ENCODE assay signal across 8 cellular contexts in genomic region chr14:31926123-31926522, GRCh38.
A peak's percentile ranks its signal among the peaks of the same experiment; 100 is the strongest.
DNase-seq lines count a peak whose midpoint lies in the region; ATAC-seq and TF ChIP-seq lines count a peak whose summit lies in the region.

No MANE protein-coding gene starts in this region.

- no peaks in the 10 kb centered on the region for H3K36me3 Mint-ChIP-seq in chondrocyte (ENCODE audit: low read depth)

- H3K36me3 ChIP-seq in A673 (ENCODE audit: insufficient read depth, low read length, poor library complexity, severe bottlenecking), result no peaks in the 10 kb centered on the region
- no peaks in the 10 kb centered on the region for H3K36me3 ChIP-seq in OCI-LY1 (ENCODE audit: insufficient read depth, low read length)

- H4K20me1 ChIP-seq in OCI-LY1 (ENCODE audit: insufficient read depth, low read length), result no peaks in the 10 kb centered on the region

- peak; percentile 63 for DNase-seq in A673 (ENCODE audit: low spot score)
- peak; percentile 76 for DNase-seq in ELR (ENCODE audit: low read depth)
- DNase-seq in chondrocyte (ENCODE audit: low spot score), result no peak
- peak; percentile 28 for DNase-seq in myocyte (ENCODE audit: low read depth)
- no peak for DNase-seq in effector CD8-positive, alpha-beta T cell (lab: John Stamatoyannopoulos, UW)

- no peaks in the 10 kb centered on the region for H3K27me3 Mint-ChIP-seq in chondrocyte (ENCODE audit: low read depth)

- H3K4me3 Mint-ChIP-seq in chondrocyte (ENCODE audit: unreplicated experiment), result no peak overlapping the region

- POLR2A ChIA-PET in A673 (lab: Charles Lee; ENCODE audit: low non-redundant PET), result no interaction called here

- H3K9ac ChIP-seq in OCI-LY1 (ENCODE audit: low read length), result no peak overlapping the region

- H3K4me1 ChIP-seq in A673 (ENCODE audit: insufficient read depth, low read length, poor library complexity, severe bottlenecking) (peaks cover 11% of the 10 kb centered on the region), OCI-LY1 (ENCODE audit: insufficient read depth, low read length, severe bottlenecking) (no peaks in the 10 kb centered on the region)

- H3F3A ChIP-seq in OCI-LY1 (ENCODE audit: insufficient read depth, low read length), result no peaks in the 10 kb centered on the region

- CTCF ChIA-PET in A673 (lab: Charles Lee), result interaction anchor here (1.1 kb wide), 1 partner anchor 325 kb away, joined by 4 read pairs; no protein-coding TSS in a partner anchor

- BruUV-seq in A673 (replicated peaks; lab: Mats Ljungman, UMichigan), result no TSS peak

- no peak overlapping the region for H3K27ac Mint-ChIP-seq in chondrocyte (ENCODE audit: unreplicated experiment)

- H3K9me3 ChIP-seq in A673 (ENCODE audit: low read depth, low read length, poor library complexity, severe bottlenecking) (no peaks in the 10 kb centered on the region), OCI-LY1 (ENCODE audit: low read length) (no peaks in the 10 kb centered on the region)

- peak; percentile 64 for ATAC-seq in HG03354 (IDR thresholded peaks at IDR 0.05; ENCODE audit: poor library complexity, severe bottlenecking, unreplicated experiment)
- no peak for ATAC-seq in HG03097 (IDR thresholded peaks at IDR 0.05; ENCODE audit: low FRiP score, unreplicated experiment)

- H3K27me3 ChIP-seq in A673 (replicated peaks; ENCODE audit: insufficient read depth, low read depth, low read length, poor library complexity) (no peaks in the 10 kb centered on the region), OCI-LY1 (ENCODE audit: insufficient read depth, low read length) (no peaks in the 10 kb centered on the region)

- H2AFZ ChIP-seq in OCI-LY1 (ENCODE audit: low read length), result no peak overlapping the region

- H3K27ac ChIP-seq in A673 (ENCODE audit: low read depth, low read length, poor library complexity, severe bottlenecking) (no peak overlapping the region), OCI-LY1 (ENCODE audit: low read depth, low read length, poor library complexity, severe bottlenecking) (no peak overlapping the region)

- TF ChIP-seq CTCF in A673 (conservative IDR thresholded peaks at IDR 0.05; ENCODE audit: low read depth, low read length), result peak; percentile 73
- peak; percentile 75 for TF ChIP-seq CTCF in OCI-LY1 (IDR thresholded peaks at IDR 0.05; ENCODE audit: low read length)
- peak; percentile 79 for TF ChIP-seq CTCF in chondrocyte (IDR thresholded peaks at IDR 0.05)

- H3K4me1 Mint-ChIP-seq in chondrocyte (ENCODE audit: low read depth), result peaks cover 22% of the 10 kb centered on the region

- no peaks in the 10 kb centered on the region for H3K9me2 ChIP-seq in OCI-LY1 (ENCODE audit: low read depth, low read length)

- no peaks in the 10 kb centered on the region for H3K79me2 ChIP-seq in OCI-LY1 (ENCODE audit: insufficient read depth, low read length)

- no peak overlapping the region for H3K4me2 ChIP-seq in OCI-LY1 (ENCODE audit: low read length)

- intact Hi-C loops in A673 (cut with micrococcal nuclease; ENCODE audit: unreplicated experiment), result loop anchor here (2.0 to 5.0 kb wide), 4 partner anchors 327 to 636 kb away; no protein-coding TSS in a partner anchor

- H3K9me3 Mint-ChIP-seq in chondrocyte (ENCODE audit: low read depth), result no peaks in the 10 kb centered on the region

- H3K4me3 ChIP-seq in A673 (ENCODE audit: low read depth, low read length, poor library complexity, severe bottlenecking) (no peak overlapping the region), OCI-LY1 (ENCODE audit: low read depth, low read length, poor library complexity, severe bottlenecking) (no peak overlapping the region)

Comparison
In these comparisons a context has a peak if more than half of its experiments do, and no peak if none do; other contexts are left out.
1. DNase-seq: peak in A673 (single experiment), ELR (single experiment) and myocyte (single experiment); none in chondrocyte (single experiment) and effector CD8-positive, alpha-beta T cell (single experiment).
2. Peak in every context shown above with its lines, with median percentiles within 50 percentile points of each other: CTCF ChIP-seq.